In genomic region chr11:78323356-78323755, GRCh38 we compare ENCODE assay signal across 20 cellular contexts.
"Had no signal": no experiment of that assay in that cellular context is flagged by ENCODE, and none has a peak within 500 bp of the region (broad histone marks: within the 10 kb centered on the region; RNA-seq: fewer than 3 reads in every experiment).

No MANE protein-coding gene starts in this region.

- H3K27me3 Mint-ChIP-seq: activated CD4-positive, alpha-beta T cell treated with anti-CD3 and anti-CD28 coated beads, Interleukin-2, amount 10 ng/mL, durations not matched to agents 7 days and 5 days; brain; stimulated activated naive CD8-positive, alpha-beta T cell treated with anti-CD3 and anti-CD28 coated beads, Interleukin-15, Interleukin-2, amounts not matched to agents 100 ng/mL and 50 ng/mL, for 24 hours had no signal

- DNase-seq: activated CD4-positive, alpha-beta T cell treated with anti-CD3 and anti-CD28 coated beads, Interleukin-2, amount 10 ng/mL, durations not matched to agents 7 days and 5 days; activated CD4-positive, CD25-positive, alpha-beta regulatory T cell; activated naive CD4-positive, alpha-beta T cell; activated naive CD8-positive, alpha-beta T cell treated with anti-CD3 and anti-CD28 coated beads, Interleukin-2, amount 10 ng/mL, durations not matched to agents 7 days and 5 days; activated T-cell treated with anti-CD3 and anti-CD28 coated beads for 4 hours; central memory CD4-positive, alpha-beta T cell; colonic mucosa; effector CD4-positive, alpha-beta T cell; esophagus squamous epithelium; glutamatergic neuron; left ventricle myocardium superior; mesenchymal stem cell; psoas muscle; right lobe of liver; stimulated activated CD4-positive, alpha-beta T cell treated with anti-CD3 and anti-CD28 coated beads, Interleukin-4, amount 100 ng/mL, for 4 hours; stimulated activated CD8-positive, alpha-beta memory T cell treated with anti-CD3 and anti-CD28 coated beads, Interleukin-4, amount 100 ng/mL, for 48 hours had no signal

- H3K27ac ChIP-seq: colonic mucosa, esophagus squamous epithelium, psoas muscle, right lobe of liver had no signal

- ATAC-seq: left ventricle myocardium superior, psoas muscle, right lobe of liver had no signal

- H3K27ac Mint-ChIP-seq: activated naive CD8-positive, alpha-beta T cell treated with anti-CD3 and anti-CD28 coated beads, Interleukin-2, amount 10 ng/mL, durations not matched to agents 7 days and 5 days; brain; nephron; stimulated activated naive CD8-positive, alpha-beta T cell treated with anti-CD3 and anti-CD28 coated beads, Interleukin-15, Interleukin-2, amounts not matched to agents 100 ng/mL and 50 ng/mL, for 24 hours had no signal

- H3K4me3 Mint-ChIP-seq: activated CD4-positive, alpha-beta T cell treated with anti-CD3 and anti-CD28 coated beads, Interleukin-2, amount 10 ng/mL, durations not matched to agents 7 days and 5 days; activated naive CD8-positive, alpha-beta T cell treated with anti-CD3 and anti-CD28 coated beads, Interleukin-2, amount 10 ng/mL, durations not matched to agents 7 days and 5 days; brain; nephron; stimulated activated naive CD8-positive, alpha-beta T cell treated with anti-CD3 and anti-CD28 coated beads, Interleukin-15, Interleukin-2, amounts not matched to agents 100 ng/mL and 50 ng/mL, for 24 hours had no signal

- H3K4me1 ChIP-seq: right lobe of liver had no signal

- H3K36me3 ChIP-seq: colonic mucosa, esophagus squamous epithelium, right lobe of liver had no signal

- H3K9me3 Mint-ChIP-seq: stimulated activated naive CD8-positive, alpha-beta T cell treated with anti-CD3 and anti-CD28 coated beads, Interleukin-15, Interleukin-2, amounts not matched to agents 100 ng/mL and 50 ng/mL, for 24 hours had no signal

- H3K4me3 ChIP-seq: colonic mucosa, esophagus squamous epithelium, psoas muscle, right lobe of liver, smooth muscle cell had no signal

- H3K9me3 ChIP-seq: colonic mucosa, esophagus squamous epithelium, psoas muscle, right lobe of liver had no signal

- H3K27me3 ChIP-seq: colonic mucosa, esophagus squamous epithelium, right lobe of liver had no signal
